Comparison of ENCODE assay signal across 9 cellular contexts in the genomic region with DNA sequence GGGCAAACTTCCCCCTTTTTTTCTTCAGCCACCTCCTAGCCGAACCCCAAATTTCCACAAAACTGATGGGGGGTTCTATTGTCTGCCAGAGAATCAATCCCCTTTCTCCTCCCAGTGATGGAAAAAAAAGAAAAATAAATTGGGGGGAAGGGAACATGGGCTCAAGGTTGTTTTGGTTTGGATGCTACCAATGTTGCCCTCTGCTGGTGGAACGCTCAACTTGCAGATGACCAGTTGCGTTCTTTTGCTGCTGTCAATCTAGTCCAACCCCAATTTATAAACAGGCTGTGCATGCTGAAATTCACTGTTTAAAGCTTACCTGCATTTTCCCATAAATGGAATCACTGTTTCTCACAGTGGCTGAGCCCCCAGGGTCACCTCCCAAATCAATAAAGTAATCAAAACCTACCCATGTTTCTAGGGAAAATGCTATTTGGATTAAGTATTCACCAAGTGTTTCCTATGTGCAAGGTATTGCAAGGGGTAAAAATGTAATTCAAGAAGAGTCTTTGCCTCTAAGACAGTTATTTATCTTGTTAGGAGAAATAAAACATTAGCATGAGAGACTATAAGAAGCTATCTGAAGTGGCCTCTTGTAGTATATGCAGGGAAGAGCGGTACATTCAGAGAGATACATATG.
DNase-seq lines count a peak whose midpoint lies in the region; ATAC-seq lines count a peak whose summit lies in the region.
"Had no signal": no experiment of that assay in that cellular context is flagged by ENCODE, and none has a peak within 500 bp of the region (broad histone marks: within the 10 kb centered on the region; RNA-seq: fewer than 3 reads in every experiment).

No MANE protein-coding gene starts in this region.

- 41% methylated on average over 4 of the region's 4 CpGs for WGBS in right cardiac atrium

- ATAC-seq in GM18867 (IDR thresholded peaks at IDR 0.05; ENCODE audit: unreplicated experiment) (peak; percentile 45), right cardiac atrium (no peak), GM21723 (IDR thresholded peaks at IDR 0.05; ENCODE audit: unreplicated experiment) (no peak)
- ATAC-seq: naive thymus-derived CD4-positive, alpha-beta T cell had no signal

- no peaks in the 10 kb centered on the region for H3K4me1 ChIP-seq in right cardiac atrium (ENCODE audit: control insufficient read depth, insufficient read depth, low read length)

- no peaks in the 10 kb centered on the region for H3K9me3 ChIP-seq in right cardiac atrium (ENCODE audit: control insufficient read depth, low read length)

- no peak overlapping the region for H3K27ac ChIP-seq in right cardiac atrium (ENCODE audit: low read length)

- intact Hi-C loops in right cardiac atrium (cut with DNase I) = loop anchor here in 1 of 4 donors (5.0 kb wide), 1 partner anchor 174 kb away; no protein-coding TSS in a partner anchor

- no peaks in the 10 kb centered on the region for H3K27me3 ChIP-seq in right cardiac atrium (ENCODE audit: control insufficient read depth, insufficient read depth)

- DNase-seq in CD1c-positive myeloid dendritic cell (ENCODE audit: extremely low spot score) (peak; percentile 47), NCI-H524 (lab: John Stamatoyannopoulos, UW) (peak; percentile 8 to 48), right cardiac atrium (peak in 2 of 3 donors; percentile 34 to 52), NCI-H526 treated with DMSO at 0.1 percent for 48 hours (lab: John Stamatoyannopoulos, UW) (no peak)
- peak; percentile 13 for DNase-seq in activated naive CD4-positive, alpha-beta T cell treated with Interleukin-2 at 50 U/mL for 16 hours
- peak in 2 of 3 experiments; percentile 0 to 3 for DNase-seq in stimulated activated CD4-positive, alpha-beta T cell treated with anti-CD3 and anti-CD28 coated beads, TNF-alpha, amount 100 ng/mL, for 24 hours (ENCODE audit: low read depth in 3 of 3)

- no peak overlapping the region for H3K4me3 ChIP-seq in right cardiac atrium (ENCODE audit: low read length)
